ENCODE assay signal across 17 cellular contexts in genomic region chr2:214215107-214215506, GRCh38.
"Had no signal": no experiment of that assay in that cellular context is flagged by ENCODE, and none has a peak within 500 bp of the region (broad histone marks: within the 10 kb centered on the region; RNA-seq: fewer than 3 reads in every experiment).

No MANE protein-coding gene starts in this region.

- H3K9ac ChIP-seq: neural progenitor cell had no signal

- H3K36me3 ChIP-seq: colonic mucosa, neural progenitor cell, thyroid gland, upper lobe of right lung had no signal

- H3K4me3 ChIP-seq: colonic mucosa, neural progenitor cell, thyroid gland, upper lobe of right lung had no signal

- DNase-seq: activated CD4-positive, alpha-beta memory T cell treated with anti-CD3 and anti-CD28 coated beads for 36 hours; activated CD4-positive, alpha-beta T cell treated with anti-CD3 and anti-CD28 coated beads for 48 hours; activated naive CD4-positive, alpha-beta T cell treated with Interleukin-2 at 50 U/mL for 16 hours; activated naive CD8-positive, alpha-beta T cell treated with anti-CD3 and anti-CD28 coated beads for 36 hours; activated T-cell treated with anti-CD3 and anti-CD28 coated beads, Interleukin-2, amount 50 U/mL, for 48 hours; colonic mucosa; foreskin melanocyte; hippocampal formation; mesenchymal stem cell; naive B cell; stimulated activated CD4-positive, alpha-beta T cell treated with anti-CD3 and anti-CD28 coated beads, Interleukin-1b, Interleukin-23, amount 100 ng/mL, for 48 hours; substantia nigra; SW 1271; T-helper 17 cell; thyroid gland; upper lobe of right lung had no signal

- H3K9me3 ChIP-seq: colonic mucosa, thyroid gland, upper lobe of right lung had no signal

- H2AFZ ChIP-seq: neural progenitor cell had no signal

- H3K27ac ChIP-seq: colonic mucosa, neural progenitor cell, thyroid gland, upper lobe of right lung had no signal

- ATAC-seq: T-helper 17 cell, upper lobe of right lung had no signal

- H3K27me3 ChIP-seq: colonic mucosa, neural progenitor cell, thyroid gland, upper lobe of right lung had no signal

- H3K4me2 ChIP-seq: neural progenitor cell had no signal

- H3K4me1 ChIP-seq: colonic mucosa, thyroid gland, upper lobe of right lung had no signal
